In genomic region chr14:89041245-89041585, GRCh38 we compare ENCODE assay signal across 8 cellular contexts.
A peak's percentile ranks its signal among the peaks of the same experiment; 100 is the strongest.
DNase-seq lines count a peak whose midpoint lies in the region; ATAC-seq and TF ChIP-seq lines count a peak whose summit lies in the region.

No MANE protein-coding gene starts in this region.

- TF ChIP-seq CTCF in progenitor cell of endocrine pancreas (IDR thresholded peaks at IDR 0.05; ENCODE audit: unreplicated experiment): no peak
- TF ChIP-seq CTCF in GM10266 (IDR thresholded peaks at IDR 0.05; ENCODE audit: control insufficient read depth, insufficient read depth, low read depth, missing control alignments): no peak

- H3K27ac Mint-ChIP-seq in progenitor cell of endocrine pancreas: peak overlapping the region; percentile 95

- no peaks in the 10 kb centered on the region for H3K9me3 Mint-ChIP-seq in progenitor cell of endocrine pancreas (ENCODE audit: low read depth)

- H3K4me3 Mint-ChIP-seq in progenitor cell of endocrine pancreas (ENCODE audit: low read depth): peak overlapping the region; percentile 74

- H3K36me3 Mint-ChIP-seq in progenitor cell of endocrine pancreas (ENCODE audit: insufficient read depth): no peaks in the 10 kb centered on the region

- ATAC-seq in HG03439 (IDR thresholded peaks at IDR 0.05; ENCODE audit: unreplicated experiment): no peak
- ATAC-seq in HG02763 (IDR thresholded peaks at IDR 0.05; ENCODE audit: unreplicated experiment): no peak

- peaks cover 19% of the 10 kb centered on the region for H3K27me3 Mint-ChIP-seq in progenitor cell of endocrine pancreas

- peak overlapping the region; percentile 37 for H3K27ac ChIP-seq in epithelial cell of prostate

- peak; percentile 23 for DNase-seq in DMS53 treated with DMSO at 0.1 percent for 48 hours (lab: John Stamatoyannopoulos, UW; ENCODE audit: unreplicated experiment)
- DNase-seq in NCI-H748 (lab: John Stamatoyannopoulos, UW; ENCODE audit: unreplicated experiment): peak; percentile 95
- DNase-seq in epithelial cell of prostate (ENCODE audit: low read depth, low spot score): peak; percentile 20
- DNase-seq in progenitor cell of endocrine pancreas (ENCODE audit: low spot score, unreplicated experiment): no peak
- no peak for DNase-seq in KG1 (lab: John Stamatoyannopoulos, UW)
- no peak for DNase-seq in GM10266 (ENCODE audit: extremely low spot score)

- H3K4me1 Mint-ChIP-seq in progenitor cell of endocrine pancreas (ENCODE audit: low read depth): peaks cover 12% of the 10 kb centered on the region

Comparison
In these comparisons a context has a peak if more than half of its experiments do, and no peak if none do; other contexts are left out.
1. DNase-seq: peak in DMS53 treated with DMSO at 0.1 percent for 48 hours (single experiment), NCI-H748 (single experiment) and epithelial cell of prostate (single experiment); none in progenitor cell of endocrine pancreas (single experiment), KG1 (single experiment) and GM10266 (single experiment).